31 cellular contexts compared by ENCODE assay signal in genomic region chr2:181879295-181879694, GRCh38.
"Had no signal": no experiment of that assay in that cellular context is flagged by ENCODE, and none has a peak within 500 bp of the region (broad histone marks: within the 10 kb centered on the region; RNA-seq: fewer than 3 reads in every experiment).

No MANE protein-coding gene starts in this region.

- H3K9me3 ChIP-seq: adrenal gland, ascending aorta, body of pancreas, breast epithelium had no signal

- H3K4me3 ChIP-seq: adrenal gland, ascending aorta, body of pancreas, breast epithelium, cardiac muscle cell had no signal

- H3K36me3 ChIP-seq: adrenal gland, ascending aorta, brain microvascular endothelial cell, breast epithelium, cardiac muscle cell had no signal

- DNase-seq: activated effector memory CD4-positive, alpha-beta T cell treated with anti-CD3 and anti-CD28 coated beads, Interleukin-2, amount 50 U/mL, for 16 hours; activated effector memory CD4-positive, alpha-beta T cell treated with Interleukin-2 at 50 U/mL for 16 hours; activated gamma-delta T cell; activated gamma-delta T cell treated with Interleukin-2 at 50 U/mL for 16 hours; activated naive CD4-positive, alpha-beta T cell; activated naive CD4-positive, alpha-beta T cell treated with anti-CD3 and anti-CD28 coated beads for 36 hours; activated naive CD4-positive, alpha-beta T cell treated with anti-CD3 and anti-CD28 coated beads, Interleukin-2, amount 10 ng/mL, durations not matched to agents 7 days and 5 days; activated naive CD4-positive, alpha-beta T cell treated with anti-CD3 and anti-CD28 coated beads, Interleukin-2, amount 50 U/mL, for 16 hours; activated naive CD4-positive, alpha-beta T cell treated with Interleukin-2 at 50 U/mL for 16 hours; activated naive CD8-positive, alpha-beta T cell treated with anti-CD3 and anti-CD28 coated beads for 36 hours; activated naive CD8-positive, alpha-beta T cell treated with anti-CD3 and anti-CD28 coated beads, Interleukin-2, amount 10 ng/mL, durations not matched to agents 7 days and 5 days; activated naive CD8-positive, alpha-beta T cell treated with anti-CD3 and anti-CD28 coated beads, Interleukin-2, amount 50 U/mL, for 24 hours; activated T-cell treated with anti-CD3 and anti-CD28 coated beads, Interleukin-2, amount 50 U/mL, for 24 hours; activated T-cell treated with anti-CD3 and anti-CD28 coated beads, Interleukin-2, amount 50 U/mL, for 4 hours; activated T-cell treated with anti-CD3 and anti-CD28 coated beads, Interleukin-2, amount 50 U/mL, for 48 hours; activated T-cell treated with anti-CD3 and anti-CD28 coated beads, Interleukin-2, amount 50 U/mL, for 72 hours; adrenal gland; amniotic stem cell; amygdala; anterior cingulate cortex; aorta; body of pancreas; brain microvascular endothelial cell; caudate nucleus; central memory CD4-positive, alpha-beta T cell; cerebellar nuclear complex had no signal

- H3K27ac ChIP-seq: adrenal gland, ascending aorta, body of pancreas, brain microvascular endothelial cell, breast epithelium, cardiac muscle cell had no signal

- H3K4me1 ChIP-seq: adrenal gland, ascending aorta, breast epithelium had no signal

- H3K27me3 ChIP-seq: adrenal gland, ascending aorta, body of pancreas, brain microvascular endothelial cell, breast epithelium, cardiac muscle cell had no signal

- ATAC-seq: activated naive CD4-positive, alpha-beta T cell treated with anti-CD3 and anti-CD28 coated beads, Interleukin-2, amount 50 U/mL, for 72 hours; activated naive CD8-positive, alpha-beta T cell treated with anti-CD3 and anti-CD28 coated beads, Interleukin-2, amount 50 U/mL, for 24 hours; activated T-cell treated with anti-CD3 and anti-CD28 coated beads, Interleukin-2, amount 50 U/mL, for 4 hours; activated T-cell treated with anti-CD3 and anti-CD28 coated beads, Interleukin-2, amount 50 U/mL, for 72 hours; activated T-helper 17 cell treated with anti-CD3 and anti-CD28 coated beads, Interleukin-2, amount 50 U/mL, for 72 hours; body of pancreas had no signal
